In the genomic region with DNA sequence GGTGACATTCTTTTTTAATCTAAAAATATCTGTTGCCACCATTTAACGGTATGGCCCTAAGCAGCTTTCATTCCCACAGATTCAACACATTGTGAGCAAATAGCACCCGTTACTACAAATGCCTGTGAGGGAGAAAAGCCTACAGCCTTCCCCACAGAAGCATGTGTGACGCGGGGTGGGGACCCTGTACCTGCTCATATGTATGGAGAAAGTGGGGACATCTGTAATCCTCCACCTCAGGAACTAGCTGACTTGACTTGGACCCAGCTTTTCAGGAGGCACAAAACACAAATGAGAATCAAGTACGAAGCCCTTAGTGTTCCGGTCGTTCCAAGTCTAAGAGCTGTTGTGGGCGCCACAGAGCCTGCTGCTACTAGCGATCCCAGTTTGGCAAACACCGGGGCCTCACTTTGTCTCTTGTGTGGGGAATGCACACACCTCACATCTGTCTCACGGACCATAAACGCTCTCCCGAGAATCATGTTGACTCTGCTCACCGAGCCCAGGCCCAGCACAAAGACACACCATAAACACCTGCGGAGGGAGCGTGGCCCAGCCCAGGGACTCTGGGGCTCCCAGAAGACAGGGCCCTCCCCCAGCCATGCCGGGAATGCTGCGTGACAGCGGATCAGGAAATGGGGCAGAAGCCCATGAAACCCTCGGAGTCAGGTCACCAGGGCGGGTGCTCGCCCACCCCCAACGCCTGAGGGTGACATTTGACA, we compare ENCODE assay signal across 12 cellular contexts. TPM values are rescaled to one million over a fixed set of nuclear protein-coding genes. Genes with fewer than 3 reads are reported as not detected.
DNase-seq lines count a peak whose midpoint lies in the region; ATAC-seq, FAIRE-seq and TF ChIP-seq lines count a peak whose summit lies in the region.
"Had no signal": no experiment of that assay in that cellular context is flagged by ENCODE, and none has a peak within 500 bp of the region (broad histone marks: within the 10 kb centered on the region; RNA-seq: fewer than 3 reads in every experiment).

No MANE protein-coding gene starts in this region.

- H3K4me3 Mint-ChIP-seq in osteocyte (ENCODE audit: unreplicated experiment), result no peak overlapping the region
- H3K4me3 Mint-ChIP-seq in activated CD4-positive, alpha-beta memory T cell treated with anti-CD3 and anti-CD28 coated beads, Interleukin-2, amount 10 ng/mL, durations not matched to agents 7 days and 5 days, result no peak overlapping the region

- no peaks in the 10 kb centered on the region for H3K36me3 Mint-ChIP-seq in osteocyte (ENCODE audit: unreplicated experiment)
- H3K36me3 Mint-ChIP-seq in activated CD4-positive, alpha-beta memory T cell treated with anti-CD3 and anti-CD28 coated beads, Interleukin-2, amount 10 ng/mL, durations not matched to agents 7 days and 5 days (ENCODE audit: low read depth), result no peaks in the 10 kb centered on the region

- peak; percentile 41 for ATAC-seq in K562
- ATAC-seq: sciatic nerve had no signal

- H3K9me3 Mint-ChIP-seq in osteocyte (ENCODE audit: unreplicated experiment), result no peaks in the 10 kb centered on the region
- no peaks in the 10 kb centered on the region for H3K9me3 Mint-ChIP-seq in activated CD4-positive, alpha-beta memory T cell treated with anti-CD3 and anti-CD28 coated beads, Interleukin-2, amount 10 ng/mL, durations not matched to agents 7 days and 5 days
- H3K9me3 Mint-ChIP-seq: activated T-helper 2 cell treated with anti-CD3 and anti-CD28 coated beads, Interferon-gamma antibody, Interleukin-2, Interleukin-4, amounts not matched to agents 10 μg/mL and 5 μg/mL and 100 μg/mL, durations not matched to agents 14 hours and 24 hours and 36 hours had no signal

- no peak for TF ChIP-seq RAD21 in K562 (CRISPR knock-in tag; conservative IDR thresholded peaks at IDR 0.05 in 1 of 2, IDR thresholded peaks at IDR 0.05 in 1 of 2)

- DNase-seq in DMS153 (lab: John Stamatoyannopoulos, UW) (peak; percentile 96), NCI-H187 treated with DMSO at 0.1 percent for 48 hours (lab: John Stamatoyannopoulos, UW) (peak; percentile 94), K562 (ENCODE audit: extremely low read depth in 1 of 4, low spot score in 3 of 4) (no peak), osteocyte (ENCODE audit: extremely low spot score, unreplicated experiment) (no peak), NK-92 (lab: John Stamatoyannopoulos, UW; ENCODE audit: unreplicated experiment) (no peak), DMS114 treated with DMSO at 0.1 percent for 48 hours (lab: John Stamatoyannopoulos, UW; ENCODE audit: unreplicated experiment) (no peak)
- DNase-seq in activated CD4-positive, alpha-beta memory T cell treated with anti-CD3 and anti-CD28 coated beads, Interleukin-2, amount 10 ng/mL, durations not matched to agents 7 days and 5 days, result no peak
- no peak for DNase-seq in stimulated activated CD8-positive, alpha-beta memory T cell treated with anti-CD3 and anti-CD28 coated beads, Interleukin-4, amount 100 ng/mL, for 48 hours
- DNase-seq: activated CD4-positive, alpha-beta T cell treated with anti-CD3 and anti-CD28 coated beads for 1 hour; NCI-H446 had no signal

- TF ChIP-seq CTCF in K562 (IDR thresholded peaks at IDR 0.05 in 2 of 3, conservative IDR thresholded peaks at IDR 0.05 in 1 of 3; ENCODE audit: insufficient read depth in 2 of 3, low read depth in 1 of 3, low read length in 3 of 3) (no peak), osteocyte (IDR thresholded peaks at IDR 0.05) (no peak)

- H3K4me3 ChIP-seq in K562, result no peak overlapping the region

- no peak for TF ChIP-seq EP300 in K562 (IDR thresholded peaks at IDR 0.05; ENCODE audit: low read length)

- H3K27ac Mint-ChIP-seq in osteocyte (ENCODE audit: unreplicated experiment), result peak overlapping the region; percentile 23
- no peak overlapping the region for H3K27ac Mint-ChIP-seq in activated CD4-positive, alpha-beta memory T cell treated with anti-CD3 and anti-CD28 coated beads, Interleukin-2, amount 10 ng/mL, durations not matched to agents 7 days and 5 days
- H3K27ac Mint-ChIP-seq: activated T-helper 2 cell treated with anti-CD3 and anti-CD28 coated beads, Interferon-gamma antibody, Interleukin-2, Interleukin-4, amounts not matched to agents 10 μg/mL and 5 μg/mL and 100 μg/mL, durations not matched to agents 14 hours and 24 hours and 36 hours had no signal

- H3K9me3 ChIP-seq in K562 (replicated peaks; ENCODE audit: control insufficient read depth, insufficient read depth, low read depth, low read length), result no peaks in the 10 kb centered on the region

- H4K20me1 ChIP-seq in K562 (replicated peaks; ENCODE audit: control insufficient read depth, insufficient read depth, low read length), result peaks cover 7% of the 10 kb centered on the region; the same call in 1 of the 2 replicates

- peaks cover 11% of the 10 kb centered on the region for H3K4me1 Mint-ChIP-seq in osteocyte (ENCODE audit: unreplicated experiment)
- peaks cover 14% of the 10 kb centered on the region for H3K4me1 Mint-ChIP-seq in activated CD4-positive, alpha-beta memory T cell treated with anti-CD3 and anti-CD28 coated beads, Interleukin-2, amount 10 ng/mL, durations not matched to agents 7 days and 5 days

- 4% methylated on average over 23 of the region's 23 CpGs for WGBS in K562 (ENCODE audit: insufficient coverage, low coverage, missing lambda C conversion rate)

- no peak overlapping the region for H3K9ac ChIP-seq in K562 (ENCODE audit: insufficient read depth in 1 of 2, low read depth in 2 of 2, low read length in 2 of 2)

- H3K27me3 Mint-ChIP-seq in osteocyte (ENCODE audit: unreplicated experiment), result no peaks in the 10 kb centered on the region
- peaks cover 58% of the 10 kb centered on the region for H3K27me3 Mint-ChIP-seq in activated CD4-positive, alpha-beta memory T cell treated with anti-CD3 and anti-CD28 coated beads, Interleukin-2, amount 10 ng/mL, durations not matched to agents 7 days and 5 days

- H3K79me2 ChIP-seq in K562 (ENCODE audit: control insufficient read depth, insufficient read depth, low read length), result no peaks in the 10 kb centered on the region

- peaks cover 74 to 87% of the 10 kb centered on the region in 2 experiments for H3K27me3 ChIP-seq in K562 (ENCODE audit: control insufficient read depth in 2 of 2, insufficient read depth in 2 of 2, low read length in 2 of 2)

- H3K27ac ChIP-seq in K562 (ENCODE audit: extremely low read depth, low read depth, low read length), result no peak overlapping the region

- TF ChIP-seq POLR2A in K562 (conservative IDR thresholded peaks at IDR 0.05), result no peak

- in situ Hi-C loops in K562 (cut with MboI), result no loop called here

- FAIRE-seq in K562 (lab: Jason Lieb, UNC), result no peak

- CTCF ChIA-PET in K562 (lab: Yijun Ruan, JAX; ENCODE audit: low intra/inter-chr PET ratio), result no interaction called here
- CTCF ChIA-PET in activated CD4-positive, alpha-beta memory T cell treated with anti-CD3 and anti-CD28 coated beads, Interleukin-2, amount 10 ng/mL, durations not matched to agents 7 days and 5 days (lab: Charles Lee), result no interaction called here

- POLR2A ChIA-PET in K562 (lab: Yijun Ruan, JAX), result interaction anchor here (0.6 to 1.4 kb wide), 4 partner anchors 8 to 165 kb away, joined by 3 to 4 read pairs (median 3); no protein-coding TSS in a partner anchor
- POLR2A ChIA-PET in activated CD4-positive, alpha-beta memory T cell treated with anti-CD3 and anti-CD28 coated beads, Interleukin-2, amount 10 ng/mL, durations not matched to agents 7 days and 5 days (lab: Charles Lee), result no interaction called here

- no peaks in the 10 kb centered on the region for H3K36me3 ChIP-seq in K562 (ENCODE audit: control insufficient read depth, insufficient read depth, low read length)

- no peaks in the 10 kb centered on the region for H3K9me1 ChIP-seq in K562 (ENCODE audit: control insufficient read depth, insufficient read depth, low read length)

- no peak overlapping the region for H3K4me2 ChIP-seq in K562 (ENCODE audit: insufficient read depth, low read length)

- H2AFZ ChIP-seq in K562 (ENCODE audit: low read depth, low read length), result no peak overlapping the region

- H3K4me1 ChIP-seq in K562 (replicated peaks in 1 of 2; ENCODE audit: control insufficient read depth in 2 of 2, insufficient read depth in 2 of 2, low read length in 2 of 2), result peaks cover 0 to 22% of the 10 kb centered on the region in 2 experiments; a peak in 2 of 5 replicates

- intact Hi-C loops in K562 (cut with micrococcal nuclease), result no loop called here

- BruUV-seq in K562 (replicated peaks; lab: Mats Ljungman, UMichigan), result no TSS peak

RNA-seq across cellular contexts. Expression of gene DLL1, which starts 21.6 kb away (rescaled TPM):
- not detected in 2 replicates for total RNA-seq in K562 (2011; cell fraction: chromatin; rRNA removed; ENCODE audit: low replicate concordance)
- not detected in 2 replicates for total RNA-seq in K562 (2011; cell fraction: nucleolus; rRNA removed)
- total RNA-seq in K562 (2011; cell fraction: nucleoplasm; rRNA removed), result not detected in 2 replicates
- total RNA-seq in K562 (2014; rRNA removed) (not detected in 2 replicates), K562 (2014; rRNA removed; fragmentation: Illumina TruSeq; extraction: Trizol) (not detected in 2 replicates), K562 (2015; rRNA removed; fragmentation: Illumina TruSeq; extraction: Trizol) (not detected in 2 replicates), K562 (2021) (not detected in 2 replicates), osteocyte (1.6 and 2.6 TPM in 2 replicates)
- polyA plus RNA-seq in K562 (2011; rRNA removed) (not detected in 2 replicates), K562 (2014; fragmentation: Illumina TruSeq; extraction: Trizol) (not detected in 2 replicates), K562 (2014; fragmentation: Nextera tagmentation; extraction: Ambion mirVana) (not detected), K562 (2014; rRNA removed) (not detected in 2 replicates)
- 0.03 TPM in 1 of 2 replicates, not detected in the other for polyA plus RNA-seq in K562 (2011; cell fraction: cytosol; rRNA removed)
- not detected in 2 replicates for polyA plus RNA-seq in K562 (2011; cell fraction: nucleus; rRNA removed)
- polyA plus RNA-seq in K562 (2012), result 0.03 TPM in 1 of 2 replicates, not detected in the other
- not detected in 2 replicates for polyA minus RNA-seq in K562 (2011; rRNA and poly(A)+ RNA removed)
- not detected in 2 replicates for polyA minus RNA-seq in K562 (2011; cell fraction: cytosol; rRNA and poly(A)+ RNA removed)
- polyA minus RNA-seq in K562 (2011; cell fraction: nucleus; rRNA and poly(A)+ RNA removed), result not detected in 2 replicates
- total RNA-seq in activated CD4-positive, alpha-beta memory T cell treated with anti-CD3 and anti-CD28 coated beads, Interleukin-2, amount 10 ng/mL, durations not matched to agents 7 days and 5 days, result under 1 TPM in 1 of 2 experiments, not detected in 1; 0.20 TPM
- total RNA-seq: activated T-helper 2 cell treated with anti-CD3 and anti-CD28 coated beads, Interferon-gamma antibody, Interleukin-2, Interleukin-4, amounts not matched to agents 10 μg/mL and 5 μg/mL and 100 μg/mL, durations not matched to agents 14 hours and 24 hours and 36 hours had no signal

RNA-seq across cellular contexts. Expression of gene FAM120B, which starts 37.2 kb away (rescaled TPM):
- total RNA-seq in K562 (2011; cell fraction: chromatin; rRNA removed; ENCODE audit: low replicate concordance), result 43.4 and 80.5 TPM in 2 replicates
- 21.2 and 24.1 TPM in 2 replicates for total RNA-seq in K562 (2011; cell fraction: nucleolus; rRNA removed)
- 25.9 and 29.8 TPM in 2 replicates for total RNA-seq in K562 (2011; cell fraction: nucleoplasm; rRNA removed)
- total RNA-seq in K562 (2014; rRNA removed) (9.4 and 12.2 TPM in 2 replicates), K562 (2014; rRNA removed; fragmentation: Illumina TruSeq; extraction: Trizol) (15.1 and 16.4 TPM in 2 replicates), K562 (2015; rRNA removed; fragmentation: Illumina TruSeq; extraction: Trizol) (12.8 and 12.9 TPM in 2 replicates), K562 (2021) (22.6 and 23.0 TPM in 2 replicates), osteocyte (34.0 and 36.9 TPM in 2 replicates)
- polyA plus RNA-seq in K562 (2011; rRNA removed) (16.6 and 16.9 TPM in 2 replicates), K562 (2014; fragmentation: Illumina TruSeq; extraction: Trizol) (19.9 and 21.3 TPM in 2 replicates), K562 (2014; fragmentation: Nextera tagmentation; extraction: Ambion mirVana) (1 to 10 TPM; 3.5 to 5.5 TPM), K562 (2014; rRNA removed) (14.7 and 14.8 TPM in 2 replicates)
- polyA plus RNA-seq in K562 (2011; cell fraction: cytosol; rRNA removed), result 11.3 and 12.0 TPM in 2 replicates
- polyA plus RNA-seq in K562 (2011; cell fraction: nucleus; rRNA removed), result 24.9 and 30.9 TPM in 2 replicates
- polyA plus RNA-seq in K562 (2012), result 11.9 and 18.1 TPM in 2 replicates
- polyA minus RNA-seq in K562 (2011; rRNA and poly(A)+ RNA removed), result 38.8 and 43.3 TPM in 2 replicates
- polyA minus RNA-seq in K562 (2011; cell fraction: cytosol; rRNA and poly(A)+ RNA removed), result 12.5 and 17.4 TPM in 2 replicates
- polyA minus RNA-seq in K562 (2011; cell fraction: nucleus; rRNA and poly(A)+ RNA removed), result 23.7 and 38.2 TPM in 2 replicates
- 10 to 100 TPM; 23.9 to 25.0 TPM for total RNA-seq in activated CD4-positive, alpha-beta memory T cell treated with anti-CD3 and anti-CD28 coated beads, Interleukin-2, amount 10 ng/mL, durations not matched to agents 7 days and 5 days

Comparison
In these comparisons a context has a peak if more than half of its experiments do, and no peak if none do; other contexts are left out.
1. DNase-seq: peak in DMS153 (single experiment) and NCI-H187 treated with DMSO at 0.1 percent for 48 hours (single experiment); none in K562 (0 of 4), osteocyte (single experiment), NK-92 (single experiment), activated CD4-positive, alpha-beta memory T cell treated with anti-CD3 and anti-CD28 coated beads, Interleukin-2, amount 10 ng/mL, durations not matched to agents 7 days and 5 days (single experiment), stimulated activated CD8-positive, alpha-beta memory T cell treated with anti-CD3 and anti-CD28 coated beads, Interleukin-4, amount 100 ng/mL, for 48 hours (single experiment) and DMS114 treated with DMSO at 0.1 percent for 48 hours (single experiment).